ENCODE assay signal across 8 cellular contexts in genomic region chr12:92034858-92035401, GRCh38.
DNase-seq lines count a peak whose midpoint lies in the region; ATAC-seq and TF ChIP-seq lines count a peak whose summit lies in the region.

No MANE protein-coding gene starts in this region.

- no peaks in the 10 kb centered on the region for H3K36me3 ChIP-seq in hepatocyte (replicated peaks; ENCODE audit: insufficient read depth, low read depth)
- H3K36me3 ChIP-seq in skeletal muscle tissue (ENCODE audit: control insufficient read depth in 3 of 3, insufficient read depth in 3 of 3, low read length in 3 of 3): no peaks in the 10 kb centered on the region

- H3K9me3 ChIP-seq in hepatocyte (ENCODE audit: low read depth) (no peaks in the 10 kb centered on the region), skeletal muscle tissue (ENCODE audit: control insufficient read depth in 3 of 3, low read length in 3 of 3) (no peaks in the 10 kb centered on the region)

- H2AFZ ChIP-seq in hepatocyte: peak overlapping the region; percentile 25

- H3K4me2 ChIP-seq in hepatocyte: peak overlapping the region; percentile 69

- peaks cover 22% of the 10 kb centered on the region for H3K4me1 ChIP-seq in hepatocyte (ENCODE audit: insufficient read depth)
- H3K4me1 ChIP-seq in skeletal muscle tissue (ENCODE audit: control insufficient read depth in 3 of 3, insufficient read depth in 3 of 3, low read length in 3 of 3): peaks cover 9 to 10% (median 9%) of the 10 kb centered on the region in 3 donors

- DNase-seq in DMS53 (lab: John Stamatoyannopoulos, UW) (peak; percentile 97), HS-5 (ENCODE audit: low read depth) (peak; percentile 61), RWPE1 (ENCODE audit: low spot score) (peak; percentile 68), amniotic epithelial cell (ENCODE audit: low read depth) (peak; percentile 86), hepatocyte (ENCODE audit: low spot score) (peak; percentile 33), SW 1271 (lab: John Stamatoyannopoulos, UW) (no peak)

- H3K9me2 ChIP-seq in hepatocyte (replicated peaks; ENCODE audit: insufficient read depth): no peaks in the 10 kb centered on the region

- POLR2A ChIA-PET in RWPE1 (lab: Yijun Ruan, JAX; ENCODE audit: low non-redundant PET): no interaction called here

- TF ChIP-seq CTCF in RWPE1 (conservative IDR thresholded peaks at IDR 0.05; ENCODE audit: low read depth) (no peak), hepatocyte (IDR thresholded peaks at IDR 0.05; ENCODE audit: poor library complexity) (no peak)

- ATAC-seq in GM21381 (IDR thresholded peaks at IDR 0.05; ENCODE audit: unreplicated experiment): peak; percentile 73

- H3K4me3 ChIP-seq in hepatocyte: no peak overlapping the region
- peak overlapping the region; percentile 54 to 64 (median 57) for H3K4me3 ChIP-seq in skeletal muscle tissue (ENCODE audit: low read length in 3 of 3)

- H3K27me3 ChIP-seq in hepatocyte (no peaks in the 10 kb centered on the region), skeletal muscle tissue (ENCODE audit: control insufficient read depth in 3 of 3, insufficient read depth in 3 of 3, low read length in 3 of 3) (no peaks in the 10 kb centered on the region)

- 21% methylated on average over 10 of the region's 10 CpGs for WGBS in hepatocyte (ENCODE audit: low lambda C conversion rate, missing lambda C conversion rate)

- peak overlapping the region in 2 of 3 donors; percentile 5 to 25 for H3K9ac ChIP-seq in skeletal muscle tissue (ENCODE audit: low read depth in 1 of 3, low read length in 3 of 3)

- H3K27ac ChIP-seq in RWPE1 (peak overlapping the region; percentile 81), hepatocyte (peak overlapping the region; percentile 33), skeletal muscle tissue (ENCODE audit: low read depth, low read length) (peak overlapping the region; percentile 15)

- CTCF ChIA-PET in RWPE1 (lab: Yijun Ruan, JAX): interaction anchor here (0.6 kb wide), 2 partner anchors 402 to 585 kb away, joined by 3 read pairs; no protein-coding TSS in a partner anchor

- no peaks in the 10 kb centered on the region for H3K79me2 ChIP-seq in hepatocyte

- H4K20me1 ChIP-seq in hepatocyte (ENCODE audit: insufficient read depth, poor library complexity, severe bottlenecking): no peaks in the 10 kb centered on the region

Comparison
In these comparisons a context has a peak if more than half of its experiments do, and no peak if none do; other contexts are left out.
1. DNase-seq: peak in DMS53 (single experiment), HS-5 (single experiment), RWPE1 (single experiment), amniotic epithelial cell (single experiment) and hepatocyte (single experiment); none in SW 1271 (0 of 2).
2. H3K27ac ChIP-seq: peak in every context shown above with its lines; median percentile 81 in RWPE1; 33 in hepatocyte; 15 in skeletal muscle tissue.